8 cellular contexts compared by ENCODE assay signal in the genomic region with DNA sequence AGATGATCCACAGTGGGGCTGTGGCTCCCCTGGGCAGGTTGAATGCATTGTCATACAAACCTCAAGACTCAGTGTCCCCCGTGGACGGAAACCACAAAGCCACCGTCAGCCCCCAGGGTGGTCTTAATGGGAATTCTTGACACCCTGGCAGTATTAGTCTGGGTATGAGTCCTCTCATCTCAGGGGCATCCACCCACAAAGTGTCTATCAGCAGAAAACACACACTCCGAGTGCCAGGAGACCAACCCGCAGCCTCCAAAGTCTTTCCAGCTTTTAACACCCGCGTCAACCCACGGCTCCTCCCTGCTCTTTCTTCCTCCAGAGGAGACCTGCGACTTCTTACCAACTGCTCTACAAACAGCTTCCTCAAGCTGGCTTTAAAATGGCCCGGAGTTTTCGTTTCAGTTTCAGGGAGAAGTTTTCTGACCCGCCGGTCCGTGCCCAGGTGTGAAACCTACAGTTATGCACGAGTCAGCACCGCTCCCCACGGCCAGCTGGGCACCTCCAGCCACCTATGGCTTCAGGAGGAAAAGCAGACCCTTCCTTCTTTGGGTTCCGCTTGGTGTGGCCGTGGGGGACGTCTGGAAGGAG. TPM values are rescaled to one million over a fixed set of nuclear protein-coding genes. Genes with fewer than 3 reads are reported as not detected.
DNase-seq lines count a peak whose midpoint lies in the region; ATAC-seq and TF ChIP-seq lines count a peak whose summit lies in the region.

No MANE protein-coding gene starts in this region.

- TF ChIP-seq CTCF in OCI-LY7 (conservative IDR thresholded peaks at IDR 0.05; ENCODE audit: low read length): no peak
- no peak for TF ChIP-seq CTCF in esophagus muscularis mucosa (IDR thresholded peaks at IDR 0.05)

- H3K4me3 ChIP-seq in OCI-LY7 (ENCODE audit: low read depth, low read length, poor library complexity, severe bottlenecking) (peak overlapping the region; percentile 55), esophagus muscularis mucosa (no peak overlapping the region), GM23248 (no peak overlapping the region)

- H3K79me2 ChIP-seq in OCI-LY7 (ENCODE audit: insufficient read depth, low read depth, low read length): peaks cover 60% of the 10 kb centered on the region
- no peaks in the 10 kb centered on the region for H3K79me2 ChIP-seq in GM23248 (ENCODE audit: insufficient read depth)

- POLR2A ChIA-PET in OCI-LY7 (lab: Charles Lee): no interaction called here

- CTCF ChIA-PET in OCI-LY7 (lab: Charles Lee; ENCODE audit: unreplicated experiment): no interaction called here

- H3K9ac ChIP-seq in GM23248: no peak overlapping the region

- DNase-seq in OCI-LY7 (ENCODE audit: low spot score) (peak; percentile 90), esophagus muscularis mucosa (ENCODE audit: extremely low spot score) (peak; percentile 86), DMS114 treated with DMSO at 0.1 percent for 48 hours (lab: John Stamatoyannopoulos, UW; ENCODE audit: unreplicated experiment) (no peak), posterior vena cava (ENCODE audit: low spot score) (no peak), GM23248 (no peak), NCI-H748 (lab: John Stamatoyannopoulos, UW; ENCODE audit: unreplicated experiment) (no peak)

- H4K20me1 ChIP-seq in OCI-LY7 (ENCODE audit: insufficient read depth, low read length) (no peaks in the 10 kb centered on the region), GM23248 (ENCODE audit: insufficient read depth) (no peaks in the 10 kb centered on the region)

- H3K9me2 ChIP-seq in OCI-LY7 (ENCODE audit: insufficient read depth, low read length) (no peaks in the 10 kb centered on the region), GM23248 (ENCODE audit: insufficient read depth) (no peaks in the 10 kb centered on the region)

- H3K36me3 ChIP-seq in OCI-LY7 (ENCODE audit: insufficient read depth, low read length) (peaks cover 65% of the 10 kb centered on the region), esophagus muscularis mucosa (no peaks in the 10 kb centered on the region), GM23248 (ENCODE audit: low read depth) (no peaks in the 10 kb centered on the region)

- no peaks in the 10 kb centered on the region for H3K9me3 ChIP-seq in OCI-LY7 (ENCODE audit: low read length)
- H3K9me3 ChIP-seq in esophagus muscularis mucosa: no peaks in the 10 kb centered on the region
- H3K9me3 ChIP-seq in GM23248 (ENCODE audit: low read depth): no peaks in the 10 kb centered on the region

- H2AFZ ChIP-seq in OCI-LY7 (ENCODE audit: low read length): no peak overlapping the region
- H2AFZ ChIP-seq in GM23248: no peak overlapping the region

- peak; percentile 57 for ATAC-seq in GM18511 (IDR thresholded peaks at IDR 0.05; ENCODE audit: unreplicated experiment)
- peak; percentile 42 for ATAC-seq in HG02571 (IDR thresholded peaks at IDR 0.05; ENCODE audit: unreplicated experiment)

- TF ChIP-seq POLR2A in esophagus muscularis mucosa (IDR thresholded peaks at IDR 0.05; ENCODE audit: low read depth): no peak

- H3K4me2 ChIP-seq in OCI-LY7 (ENCODE audit: low read length): peak overlapping the region; percentile 71
- H3K4me2 ChIP-seq in GM23248 (ENCODE audit: unreplicated experiment): no peak overlapping the region

- 45% methylated on average over 19 of the region's 20 CpGs for WGBS in esophagus muscularis mucosa
- WGBS in GM23248 (ENCODE audit: low coverage in 1 of 2, low lambda C conversion rate in 2 of 2, missing lambda C conversion rate in 2 of 2), 2 experiments: 37 to 39% methylated on average over 20 of the region's 20 CpGs

- H3F3A ChIP-seq in GM23248 (ENCODE audit: insufficient read depth): no peaks in the 10 kb centered on the region

- TF ChIP-seq EP300 in esophagus muscularis mucosa (IDR thresholded peaks at IDR 0.05): no peak

- peaks cover 89% of the 10 kb centered on the region for H3K4me1 ChIP-seq in OCI-LY7 (ENCODE audit: insufficient read depth, low read length, poor library complexity, severe bottlenecking)
- H3K4me1 ChIP-seq in esophagus muscularis mucosa: no peaks in the 10 kb centered on the region
- H3K4me1 ChIP-seq in GM23248 (ENCODE audit: insufficient read depth): no peaks in the 10 kb centered on the region

- peaks cover 0 to 78% (median 2%) of the 10 kb centered on the region in 4 donors for H3K27me3 ChIP-seq in esophagus muscularis mucosa
- H3K27me3 ChIP-seq in GM23248 (replicated peaks; ENCODE audit: insufficient read depth): peaks cover 28% of the 10 kb centered on the region

- H3K27ac ChIP-seq in OCI-LY7 (ENCODE audit: low read depth, low read length, poor library complexity, severe bottlenecking) (peak overlapping the region; percentile 97), esophagus muscularis mucosa (replicated peaks in 1 of 4) (no peak overlapping the region), GM23248 (no peak overlapping the region)

- no TSS peak for BruUV-seq in OCI-LY7 (replicated peaks; lab: Mats Ljungman, UMichigan)

- intact Hi-C loops in OCI-LY7 (cut with micrococcal nuclease; ENCODE audit: unreplicated experiment): no loop called here
- intact Hi-C loops in esophagus muscularis mucosa (cut with DNase I): no loop called here
- intact Hi-C loops in posterior vena cava (cut with DNase I): loop anchor here in 1 of 2 donors (10.0 kb wide), 1 partner anchor 1128 kb away; no protein-coding TSS in a partner anchor

- in situ Hi-C loops in GM23248 (cut with MboI): no loop called here

RNA-seq across cellular contexts. Expression of a gene that starts 14.4 kb away (rescaled TPM):
- 17.2 and 17.6 TPM in 2 replicates for total RNA-seq in OCI-LY7 (2014; rRNA removed; shearing (Covaris generic))
- total RNA-seq in OCI-LY7 (2022) (32.8 and 37.0 TPM in 2 replicates), esophagus muscularis mucosa (10 to 100 TPM; 28.7 to 52.2 (median 32.8) TPM), posterior vena cava (10 to 100 TPM; 28.2 to 29.7 TPM)
- total RNA-seq in GM23248 (2014; rRNA removed; shearing (Covaris generic)): 8.1 and 15.7 TPM in 2 replicates
- polyA plus RNA-seq in GM23248 (2016; fragmentation: Nextera tagmentation; extraction: Ambion mirVana): 36.2 and 38.4 TPM in 2 replicates

Comparison
In these comparisons a context has a peak if more than half of its experiments do, and no peak if none do; other contexts are left out.
1. DNase-seq: peak in OCI-LY7 (single experiment) and esophagus muscularis mucosa (single experiment); none in DMS114 treated with DMSO at 0.1 percent for 48 hours (single experiment), posterior vena cava (single experiment), GM23248 (single experiment) and NCI-H748 (single experiment).